In genomic region chr5:12133520-12133919, GRCh38 we compare ENCODE assay signal across 33 cellular contexts.
DNase-seq lines count a peak whose midpoint lies in the region; ATAC-seq and TF ChIP-seq lines count a peak whose summit lies in the region.
"Had no signal": no experiment of that assay in that cellular context is flagged by ENCODE, and none has a peak within 500 bp of the region (broad histone marks: within the 10 kb centered on the region; RNA-seq: fewer than 3 reads in every experiment).

No MANE protein-coding gene starts in this region.

- no peaks in the 10 kb centered on the region for H3K36me3 ChIP-seq in PC-3 (ENCODE audit: low read depth, low read length)
- no peaks in the 10 kb centered on the region for H3K36me3 ChIP-seq in RWPE2 (ENCODE audit: low read depth)
- H3K36me3 ChIP-seq: BE2C; BLaER1; BLaER1 treated with 17β-estradiol and CSF1 and Interleukin-3, amounts not matched to agents 10 nM and 100 nM had no signal

- H3K79me2 ChIP-seq in PC-3 (ENCODE audit: low read length), result no peaks in the 10 kb centered on the region

- no peaks in the 10 kb centered on the region; the same call in 1 of the 2 replicates for H3K9me3 ChIP-seq in PC-3 (ENCODE audit: low read length)
- H3K9me3 ChIP-seq in RWPE2 (ENCODE audit: severe bottlenecking), result peaks cover 3% of the 10 kb centered on the region
- H3K9me3 ChIP-seq: A549, Caco-2 had no signal

- intact Hi-C loops in PC-3 (cut with micrococcal nuclease), result no loop called here

- H3K36me3 Mint-ChIP-seq in nephron progenitor cell (ENCODE audit: low read depth), result no peaks in the 10 kb centered on the region
- H3K36me3 Mint-ChIP-seq in activated naive CD8-positive, alpha-beta T cell treated with anti-CD3 and anti-CD28 coated beads, Interleukin-2, amount 50 U/mL, for 24 hours (ENCODE audit: low read depth), result no peaks in the 10 kb centered on the region
- H3K36me3 Mint-ChIP-seq: CD14-positive monocyte; CD4-positive, alpha-beta memory T cell; CD4-positive, CD25-positive, alpha-beta regulatory T cell; CD8-positive, alpha-beta T cell had no signal

- peaks cover 18% of the 10 kb centered on the region for H3K9me3 Mint-ChIP-seq in nephron progenitor cell
- H3K9me3 Mint-ChIP-seq in activated naive CD8-positive, alpha-beta T cell treated with anti-CD3 and anti-CD28 coated beads, Interleukin-2, amount 50 U/mL, for 24 hours, result peaks cover 39% of the 10 kb centered on the region

- no peaks in the 10 kb centered on the region for H3F3A ChIP-seq in PC-3 (ENCODE audit: low read length, unreplicated experiment)

- no peak overlapping the region for H3K4me3 Mint-ChIP-seq in nephron progenitor cell
- no peak overlapping the region for H3K4me3 Mint-ChIP-seq in activated naive CD8-positive, alpha-beta T cell treated with anti-CD3 and anti-CD28 coated beads, Interleukin-2, amount 50 U/mL, for 24 hours
- H3K4me3 Mint-ChIP-seq: B cell; CD14-positive monocyte; CD4-positive, alpha-beta memory T cell; CD4-positive, alpha-beta T cell; CD4-positive, CD25-positive, alpha-beta regulatory T cell; CD8-positive, alpha-beta memory T cell; CD8-positive, alpha-beta T cell had no signal

- TF ChIP-seq CTCF in PC-3 (conservative IDR thresholded peaks at IDR 0.05; ENCODE audit: low read depth, low read length) (no peak), RWPE2 (IDR thresholded peaks at IDR 0.05; ENCODE audit: poor library complexity, severe bottlenecking) (no peak), epithelial cell of esophagus (IDR thresholded peaks at IDR 0.05; ENCODE audit: insufficient read depth, low read depth, low read length, missing control alignments) (no peak), nephron progenitor cell (IDR thresholded peaks at IDR 0.05) (no peak)

- H3K27ac ChIP-seq in PC-3 (ENCODE audit: low read length) (no peak overlapping the region), RWPE2 (ENCODE audit: poor library complexity, severe bottlenecking) (no peak overlapping the region)
- H3K27ac ChIP-seq: 22Rv1; A549; BLaER1; BLaER1 treated with 17β-estradiol and CSF1 and Interleukin-3, amounts not matched to agents 10 nM and 100 nM; C4-2B had no signal

- H3K9ac ChIP-seq in PC-3 (ENCODE audit: low read length), result no peak overlapping the region
- H3K9ac ChIP-seq: BLaER1; BLaER1 treated with 17β-estradiol and CSF1 and Interleukin-3, amounts not matched to agents 10 nM and 100 nM had no signal

- H3K4me1 ChIP-seq in PC-3 (ENCODE audit: insufficient read depth, low read length) (peaks cover 4% of the 10 kb centered on the region; the same call in 1 of the 2 replicates), RWPE2 (ENCODE audit: insufficient read depth, poor library complexity, severe bottlenecking) (peaks cover 3% of the 10 kb centered on the region)
- H3K4me1 ChIP-seq: A549; BE2C; BLaER1; BLaER1 treated with 17β-estradiol and CSF1 and Interleukin-3, amounts not matched to agents 10 nM and 100 nM; Caco-2 had no signal

- POLR2A ChIA-PET in PC-3 (lab: Charles Lee; ENCODE audit: unreplicated experiment), result interaction anchor here (0.7 kb wide), 1 partner anchor 112 kb away, joined by 26 read pairs; no protein-coding TSS in a partner anchor

- BruUV-seq in PC-3 (replicated peaks; lab: Mats Ljungman, UMichigan), result no TSS peak

- no peaks in the 10 kb centered on the region for H4K20me1 ChIP-seq in PC-3 (ENCODE audit: low read length)
- H4K20me1 ChIP-seq: BLaER1; BLaER1 treated with 17β-estradiol and CSF1 and Interleukin-3, amounts not matched to agents 10 nM and 100 nM had no signal

- H3K27me3 ChIP-seq in PC-3 (ENCODE audit: low read length), result no peaks in the 10 kb centered on the region
- H3K27me3 ChIP-seq in RWPE2 (ENCODE audit: insufficient read depth, poor library complexity, severe bottlenecking), result no peaks in the 10 kb centered on the region
- H3K27me3 ChIP-seq: BE2C; BLaER1; BLaER1 treated with 17β-estradiol and CSF1 and Interleukin-3, amounts not matched to agents 10 nM and 100 nM had no signal

- H3K4me1 Mint-ChIP-seq in nephron progenitor cell, result no peaks in the 10 kb centered on the region
- no peaks in the 10 kb centered on the region for H3K4me1 Mint-ChIP-seq in activated naive CD8-positive, alpha-beta T cell treated with anti-CD3 and anti-CD28 coated beads, Interleukin-2, amount 50 U/mL, for 24 hours
- H3K4me1 Mint-ChIP-seq: B cell; CD14-positive monocyte; CD4-positive, alpha-beta memory T cell; CD4-positive, CD25-positive, alpha-beta regulatory T cell; CD8-positive, alpha-beta memory T cell had no signal

- H3K4me3 ChIP-seq in PC-3 (ENCODE audit: low read length) (no peak overlapping the region), RWPE2 (ENCODE audit: severe bottlenecking) (no peak overlapping the region), epithelial cell of esophagus (ENCODE audit: low read length) (no peak overlapping the region)
- H3K4me3 ChIP-seq: A549; BLaER1; BLaER1 treated with 17β-estradiol and CSF1 and Interleukin-3, amounts not matched to agents 10 nM and 100 nM had no signal

- peak; percentile 55; the same call in 1 of the 2 replicates for ATAC-seq in PC-3
- ATAC-seq in RWPE2 (ENCODE audit: low read depth), result 0 out of 3 replicates have a peak, but pooled peaks have one; percentile 21
- ATAC-seq in HG03342 (IDR thresholded peaks at IDR 0.05; ENCODE audit: unreplicated experiment), result no peak
- no peak for ATAC-seq in activated naive CD8-positive, alpha-beta T cell treated with anti-CD3 and anti-CD28 coated beads, Interleukin-2, amount 50 U/mL, for 24 hours
- ATAC-seq: A549; CD8-positive, alpha-beta T cell had no signal

- CTCF ChIA-PET in PC-3 (lab: Charles Lee), result no interaction called here

- no peak overlapping the region for H3K4me2 ChIP-seq in PC-3 (ENCODE audit: low read length)
- H3K4me2 ChIP-seq: A549; BLaER1; BLaER1 treated with 17β-estradiol and CSF1 and Interleukin-3, amounts not matched to agents 10 nM and 100 nM had no signal

- H3K27ac Mint-ChIP-seq in nephron progenitor cell, result no peak overlapping the region
- H3K27ac Mint-ChIP-seq in activated naive CD8-positive, alpha-beta T cell treated with anti-CD3 and anti-CD28 coated beads, Interleukin-2, amount 50 U/mL, for 24 hours, result no peak overlapping the region
- H3K27ac Mint-ChIP-seq: B cell; CD14-positive monocyte; CD4-positive, alpha-beta memory T cell; CD4-positive, alpha-beta T cell; CD4-positive, CD25-positive, alpha-beta regulatory T cell; CD8-positive, alpha-beta memory T cell; CD8-positive, alpha-beta T cell had no signal

- H3K27me3 Mint-ChIP-seq in nephron progenitor cell (ENCODE audit: low read depth, poor library complexity), result no peaks in the 10 kb centered on the region
- H3K27me3 Mint-ChIP-seq in activated naive CD8-positive, alpha-beta T cell treated with anti-CD3 and anti-CD28 coated beads, Interleukin-2, amount 50 U/mL, for 24 hours, result no peaks in the 10 kb centered on the region
- H3K27me3 Mint-ChIP-seq: B cell; CD4-positive, alpha-beta memory T cell; CD4-positive, alpha-beta T cell; CD4-positive, CD25-positive, alpha-beta regulatory T cell; CD8-positive, alpha-beta memory T cell had no signal

- no peaks in the 10 kb centered on the region for H3K9me2 ChIP-seq in PC-3 (replicated peaks; ENCODE audit: low read length)

- no peak overlapping the region for H2AFZ ChIP-seq in PC-3 (ENCODE audit: low read length)

- DNase-seq in PC-3 (peak; percentile 63), RWPE2 (ENCODE audit: low spot score) (no peak), epithelial cell of esophagus (ENCODE audit: low read depth) (peak; percentile 39), nephron progenitor cell (no peak)
- DNase-seq in activated naive CD8-positive, alpha-beta T cell treated with anti-CD3 and anti-CD28 coated beads, Interleukin-2, amount 50 U/mL, for 24 hours, result no peak
- DNase-seq: 8988T; ACHN; AML-193; BE2C; C1 segment of cervical spinal cord; Caco-2; Calu3; CD4-positive, alpha-beta memory T cell; CD4-positive, alpha-beta T cell; CD4-positive, CD25-positive, alpha-beta regulatory T cell; CD8-positive, alpha-beta memory T cell; CD8-positive, alpha-beta T cell; COR-L47; DMS 273 treated with DMSO at 0.1 percent for 48 hours; DMS153; DMS53; DMS79; DMS79 treated with DMSO at 0.1 percent for 48 hours; DND-41; EL had no signal

Comparison
In these comparisons a context has a peak if more than half of its experiments do, and no peak if none do; other contexts are left out.
1. ATAC-seq: peak in PC-3 (single experiment) and RWPE2 (single experiment); none in HG03342 (single experiment) and activated naive CD8-positive, alpha-beta T cell treated with anti-CD3 and anti-CD28 coated beads, Interleukin-2, amount 50 U/mL, for 24 hours (single experiment).
2. DNase-seq: peak in PC-3 (single experiment) and epithelial cell of esophagus (single experiment); none in RWPE2 (single experiment), nephron progenitor cell (single experiment) and activated naive CD8-positive, alpha-beta T cell treated with anti-CD3 and anti-CD28 coated beads, Interleukin-2, amount 50 U/mL, for 24 hours (single experiment).